10 cellular contexts compared by ENCODE assay signal in genomic region chr20:62356948-62357667, GRCh38. TPM values are rescaled to one million over a fixed set of nuclear protein-coding genes. Genes with fewer than 3 reads are reported as not detected.
DNase-seq lines count a peak whose midpoint lies in the region; ATAC-seq and TF ChIP-seq lines count a peak whose summit lies in the region.
"Had no signal": no experiment of that assay in that cellular context is flagged by ENCODE, and none has a peak within 500 bp of the region (broad histone marks: within the 10 kb centered on the region; RNA-seq: fewer than 3 reads in every experiment).

No MANE protein-coding gene starts in this region.

- H3K27me3 ChIP-seq in GM23248 (replicated peaks; ENCODE audit: insufficient read depth) = no peaks in the 10 kb centered on the region

- no peak for TF ChIP-seq CTCF in VCaP (conservative IDR thresholded peaks at IDR 0.05)

- peaks cover 33% of the 10 kb centered on the region for H3K4me1 ChIP-seq in GM23248 (ENCODE audit: insufficient read depth)

- H3K4me2 ChIP-seq in GM23248 (ENCODE audit: unreplicated experiment) = peak overlapping the region; percentile 14

- DNase-seq in GM23248 = peak; percentile 90
- DNase-seq in glomerular visceral epithelial cell (ENCODE audit: extremely low spot score) = peak; percentile 91
- no peak for DNase-seq in sciatic nerve (ENCODE audit: low spot score)
- no peak for DNase-seq in activated gamma-delta T cell (lab: John Stamatoyannopoulos, UW)
- DNase-seq in LoVo (ENCODE audit: low spot score) = no peak

- no peaks in the 10 kb centered on the region for H3K79me2 ChIP-seq in GM23248 (ENCODE audit: insufficient read depth)

- no peaks in the 10 kb centered on the region for H3F3A ChIP-seq in GM23248 (ENCODE audit: insufficient read depth)

- H2AFZ ChIP-seq in GM23248 = no peak overlapping the region

- in situ Hi-C loops in GM23248 (cut with MboI) = no loop called here

- intact Hi-C loops in sciatic nerve (cut with DNase I) = loop anchor here (5.0 kb wide), 1 partner anchor 175 kb away; the partner anchor contains the start of gene MTG2

- 23 to 29% methylated on average over 24 to 27 of the region's 29 CpGs for WGBS in GM23248 (ENCODE audit: low coverage in 1 of 2, low lambda C conversion rate in 2 of 2, missing lambda C conversion rate in 2 of 2), 2 experiments

- no peak overlapping the region for H3K27ac ChIP-seq in GM23248
- H3K27ac ChIP-seq in VCaP = 0 out of 2 replicates have a peak overlapping the region, but pooled peaks have one; percentile 5
- H3K27ac ChIP-seq: HL-60 had no signal

- H3K4me3 ChIP-seq in GM23248 = no peak overlapping the region; the same call in 1 of the 2 replicates
- H3K4me3 ChIP-seq: GM12878 had no signal

- peak; percentile 9 for ATAC-seq in sciatic nerve
- ATAC-seq in GM18511 (IDR thresholded peaks at IDR 0.05; ENCODE audit: unreplicated experiment) = no peak
- ATAC-seq in HG03139 (IDR thresholded peaks at IDR 0.05; ENCODE audit: unreplicated experiment) = no peak
- ATAC-seq: GM12878 had no signal

- no peaks in the 10 kb centered on the region for H3K9me2 ChIP-seq in GM23248 (ENCODE audit: insufficient read depth)

- H4K20me1 ChIP-seq in GM23248 (ENCODE audit: insufficient read depth) = no peaks in the 10 kb centered on the region

- H3K9ac ChIP-seq in GM23248 = no peak overlapping the region

- H3K9me3 ChIP-seq in GM23248 (ENCODE audit: low read depth) = no peaks in the 10 kb centered on the region

- no peaks in the 10 kb centered on the region for H3K36me3 ChIP-seq in GM23248 (ENCODE audit: low read depth)

RNA-seq across cellular contexts. Expression of gene LAMA5, which starts 10.0 kb away (rescaled TPM):
- 4.5 and 13.9 TPM in 2 replicates for total RNA-seq in GM23248 (2014; rRNA removed; shearing (Covaris generic))
- 4.3 and 6.0 TPM in 2 replicates for polyA plus RNA-seq in GM23248 (2016; fragmentation: Nextera tagmentation; extraction: Ambion mirVana)
- total RNA-seq in sciatic nerve = 232 TPM

RNA-seq across cellular contexts. Expression of gene RPS21, which starts 29.8 kb away (rescaled TPM):
- total RNA-seq in GM23248 (2014; rRNA removed; shearing (Covaris generic)) = 1,039 and 1,622 TPM in 2 replicates
- 566 and 639 TPM in 2 replicates for polyA plus RNA-seq in GM23248 (2016; fragmentation: Nextera tagmentation; extraction: Ambion mirVana)
- 986 TPM for total RNA-seq in sciatic nerve

RNA-seq across cellular contexts. Expression of gene CABLES2, which starts 50.0 kb away (rescaled TPM):
- 3.0 and 7.3 TPM in 2 replicates for total RNA-seq in GM23248 (2014; rRNA removed; shearing (Covaris generic))
- 0.66 and 0.82 TPM in 2 replicates for polyA plus RNA-seq in GM23248 (2016; fragmentation: Nextera tagmentation; extraction: Ambion mirVana)
- total RNA-seq in sciatic nerve = 4.5 TPM

RNA-seq across cellular contexts. Expression of gene ADRM1, which starts 54.3 kb away (rescaled TPM):
- 117 and 138 TPM in 2 replicates for total RNA-seq in GM23248 (2014; rRNA removed; shearing (Covaris generic))
- 162 and 175 TPM in 2 replicates for polyA plus RNA-seq in GM23248 (2016; fragmentation: Nextera tagmentation; extraction: Ambion mirVana)
- 47.5 TPM for total RNA-seq in sciatic nerve

Comparison
In these comparisons a context has a peak if more than half of its experiments do, and no peak if none do; other contexts are left out.
1. DNase-seq: peak in GM23248 (single experiment) and glomerular visceral epithelial cell (single experiment); none in sciatic nerve (single experiment), activated gamma-delta T cell (single experiment) and LoVo (single experiment).
2. RNA of gene LAMA5, which starts 10.0 kb away (total RNA-seq): 232 TPM in sciatic nerve (single experiment); 4.5 to 13.9 TPM in GM23248; every median in the first group is over 10 times any median in the second.